In the genomic region with DNA sequence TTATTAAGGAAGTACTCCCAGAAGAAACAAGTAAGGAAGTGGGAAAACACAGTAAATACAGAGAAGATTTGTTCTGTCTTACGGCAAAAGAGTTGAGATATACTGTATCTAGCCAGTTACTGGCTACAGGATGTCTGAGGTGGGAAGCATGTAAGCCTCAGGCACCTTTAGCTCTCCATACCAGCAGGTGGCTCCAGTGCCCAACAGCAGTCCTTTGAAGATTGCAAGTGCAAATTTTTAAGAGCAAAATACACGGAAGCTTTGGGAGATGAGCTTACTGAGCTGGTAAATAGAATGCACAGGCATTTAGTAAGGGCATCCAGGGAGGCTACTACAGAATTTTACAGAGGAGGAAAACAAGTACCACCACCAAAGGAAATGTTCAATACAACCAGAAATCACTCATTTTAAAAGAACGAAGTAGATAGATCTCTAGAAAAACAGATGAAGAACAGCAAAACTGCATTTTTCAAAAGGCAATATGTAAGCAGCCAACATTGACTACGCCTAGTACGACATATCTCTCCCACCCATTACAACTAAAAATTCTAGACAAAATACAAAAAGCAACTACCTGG, we compare ENCODE assay signal across 10 cellular contexts. TPM values are rescaled to one million over a fixed set of nuclear protein-coding genes. Genes with fewer than 3 reads are reported as not detected.
DNase-seq lines count a peak whose midpoint lies in the region; TF ChIP-seq lines count a peak whose summit lies in the region.
"Had no signal": no experiment of that assay in that cellular context is flagged by ENCODE, and none has a peak within 500 bp of the region (broad histone marks: within the 10 kb centered on the region; RNA-seq: fewer than 3 reads in every experiment).

No MANE protein-coding gene starts in this region.

- no peaks in the 10 kb centered on the region for H3K9me3 ChIP-seq in neuronal stem cell (replicated peaks in 1 of 2; ENCODE audit: control insufficient read depth in 2 of 2, insufficient read depth in 1 of 2, low read depth in 1 of 2, low read length in 2 of 2)
- H3K9me3 ChIP-seq in left ventricle myocardium inferior (replicated peaks): peaks cover 21% of the 10 kb centered on the region

- H2AK5ac ChIP-seq in neuronal stem cell (ENCODE audit: low read depth, low read length): no peak overlapping the region

- H2BK120ac ChIP-seq in neuronal stem cell (ENCODE audit: low read depth, low read length): no peak overlapping the region

- H3K27ac ChIP-seq in neuronal stem cell (replicated peaks; ENCODE audit: low read length) (no peak overlapping the region), left ventricle myocardium inferior (replicated peaks) (no peak overlapping the region)

- no peak overlapping the region for H3K4me2 ChIP-seq in neuronal stem cell (ENCODE audit: insufficient read depth, low read length, poor library complexity, severe bottlenecking)

- H3K14ac ChIP-seq in neuronal stem cell (ENCODE audit: low read length): no peak overlapping the region

- H3K4ac ChIP-seq in neuronal stem cell (ENCODE audit: low read length): no peak overlapping the region

- no peaks in the 10 kb centered on the region for H3K27me3 ChIP-seq in neuronal stem cell (ENCODE audit: control insufficient read depth in 3 of 3, insufficient read depth in 3 of 3, low read depth in 1 of 3, low read length in 3 of 3)
- peaks cover 7% of the 10 kb centered on the region for H3K27me3 ChIP-seq in left ventricle myocardium inferior (ENCODE audit: low read depth)

- H3K18ac ChIP-seq in neuronal stem cell (ENCODE audit: low read length): no peak overlapping the region

- H2BK15ac ChIP-seq in neuronal stem cell (ENCODE audit: low read length): no peak overlapping the region

- no peak overlapping the region for H4K8ac ChIP-seq in neuronal stem cell (ENCODE audit: low read depth, low read length)

- H2BK12ac ChIP-seq in neuronal stem cell (ENCODE audit: low read length): no peak overlapping the region

- no peak overlapping the region for H2AFZ ChIP-seq in neuronal stem cell (ENCODE audit: low read length)

- intact Hi-C loops in left ventricle myocardium inferior (cut with micrococcal nuclease): no loop called here

- no peak overlapping the region for H3K4me3 ChIP-seq in neuronal stem cell (ENCODE audit: low read length in 2 of 2)
- H3K4me3 ChIP-seq in left ventricle myocardium inferior: no peak overlapping the region

- no peaks in the 10 kb centered on the region for H3K36me3 ChIP-seq in neuronal stem cell (replicated peaks in 1 of 2; ENCODE audit: control insufficient read depth in 2 of 2, insufficient read depth in 2 of 2, low read length in 2 of 2)
- no peaks in the 10 kb centered on the region for H3K36me3 ChIP-seq in left ventricle myocardium inferior

- no peak overlapping the region for H3K23ac ChIP-seq in neuronal stem cell (ENCODE audit: low read depth, low read length, poor library complexity)

- no peaks in the 10 kb centered on the region for H3K79me1 ChIP-seq in neuronal stem cell (ENCODE audit: low read depth, low read length)

- no CpG with 5 or more reads among the region's 5 CpGs for WGBS in neuronal stem cell (ENCODE audit: extremely low coverage in 2 of 2, insufficient read length in 2 of 2, insufficient replicate concordance in 1 of 2), 2 donors

- H2BK5ac ChIP-seq in neuronal stem cell (ENCODE audit: low read length): no peak overlapping the region

- no peak overlapping the region for H4K91ac ChIP-seq in neuronal stem cell (ENCODE audit: low read depth, low read length, poor library complexity)

- H3K4me1 ChIP-seq in neuronal stem cell (ENCODE audit: control insufficient read depth in 2 of 2, insufficient read depth in 1 of 2, low read depth in 1 of 2, low read length in 2 of 2): no peaks in the 10 kb centered on the region
- no peaks in the 10 kb centered on the region for H3K4me1 ChIP-seq in left ventricle myocardium inferior

- peak; percentile 39 for DNase-seq in NK-92 treated with Interleukin-12 subunit alpha and Interleukin-12 subunit beta, amount 100 ng/mL, for 24 hours (lab: John Stamatoyannopoulos, UW)
- DNase-seq in NK-92 (lab: John Stamatoyannopoulos, UW; ENCODE audit: unreplicated experiment): no peak
- peak; percentile 46 for DNase-seq in NCI-H1105 treated with DMSO at 0.1 percent for 48 hours (lab: John Stamatoyannopoulos, UW)
- peak; percentile 4 for DNase-seq in activated T-helper 9 cell treated with anti-CD3 and anti-CD28 coated beads, Interleukin-2, amount 50 U/mL, for 16 hours (ENCODE audit: low read depth)
- peak; percentile 9 for DNase-seq in neuronal stem cell (ENCODE audit: low spot score)
- DNase-seq in dedifferentiated amniotic fluid mesenchymal stem cell (ENCODE audit: extremely low spot score): no peak
- no peak for DNase-seq in left ventricle myocardium inferior
- DNase-seq in DMS79 (lab: John Stamatoyannopoulos, UW): no peak

- no peak overlapping the region for H3K9ac ChIP-seq in neuronal stem cell (ENCODE audit: low read depth, low read length, poor library complexity)

- TF ChIP-seq CTCF in left ventricle myocardium inferior (IDR thresholded peaks at IDR 0.05; ENCODE audit: borderline replicate concordance): no peak

RNA-seq across cellular contexts. Expression of a gene that starts 57.9 kb away (rescaled TPM):
- 2.1 TPM for polyA plus RNA-seq in neuronal stem cell (2013, experiment 1 of 2)
- 2.2 TPM for polyA plus RNA-seq in neuronal stem cell (2013, experiment 2 of 2)
- total RNA-seq in left ventricle myocardium inferior: not detected
- total RNA-seq: CD8-positive, alpha-beta T cell; urinary bladder had no signal
- polyA plus RNA-seq: urinary bladder had no signal

Comparison
In these comparisons a context has a peak if more than half of its experiments do, and no peak if none do; other contexts are left out.
1. DNase-seq: peak in NK-92 treated with Interleukin-12 subunit alpha and Interleukin-12 subunit beta, amount 100 ng/mL, for 24 hours (single experiment), NCI-H1105 treated with DMSO at 0.1 percent for 48 hours (single experiment), activated T-helper 9 cell treated with anti-CD3 and anti-CD28 coated beads, Interleukin-2, amount 50 U/mL, for 16 hours (single experiment) and neuronal stem cell (single experiment); none in NK-92 (single experiment), dedifferentiated amniotic fluid mesenchymal stem cell (single experiment), left ventricle myocardium inferior (single experiment) and DMS79 (single experiment).